In the genomic region with DNA sequence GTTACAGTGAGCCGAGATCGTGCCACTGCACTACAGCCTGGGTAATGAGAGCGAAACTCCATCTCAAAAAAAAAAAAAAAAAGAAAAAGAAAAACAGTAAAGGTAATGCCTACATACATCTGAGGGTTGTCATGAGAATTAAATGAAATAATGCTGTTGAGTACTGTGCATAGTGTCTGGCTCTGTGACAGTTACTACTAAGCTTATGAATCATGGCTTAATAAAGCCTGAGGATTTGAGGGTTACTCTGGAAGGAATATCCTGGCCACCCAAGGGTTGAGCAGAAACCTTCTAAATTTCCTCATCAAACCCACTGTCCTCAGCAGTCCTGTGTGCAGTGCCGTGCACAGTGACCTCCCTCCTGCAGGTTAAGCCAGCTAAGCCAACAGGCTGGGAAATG, we compare ENCODE assay signal across 21 cellular contexts. TPM values are rescaled to one million over a fixed set of nuclear protein-coding genes. Genes with fewer than 3 reads are reported as not detected.
DNase-seq lines count a peak whose midpoint lies in the region; ATAC-seq, FAIRE-seq and TF ChIP-seq lines count a peak whose summit lies in the region.
"Had no signal": no experiment of that assay in that cellular context is flagged by ENCODE, and none has a peak within 500 bp of the region (broad histone marks: within the 10 kb centered on the region; RNA-seq: fewer than 3 reads in every experiment).

No MANE protein-coding gene starts in this region.

- H2AK5ac ChIP-seq in IMR-90 (ENCODE audit: low read depth, low read length) = no peak overlapping the region

- H3K27ac ChIP-seq in IMR-90 (ENCODE audit: insufficient read depth, low read length) = no peak overlapping the region
- no peak overlapping the region for H3K27ac ChIP-seq in keratinocyte (ENCODE audit: control insufficient read depth, insufficient read depth, low read length)
- H3K27ac ChIP-seq in dorsolateral prefrontal cortex = no peak overlapping the region
- H3K27ac ChIP-seq: BLaER1, SJSA1 had no signal

- H3K4me1 ChIP-seq in IMR-90 (ENCODE audit: control insufficient read depth, insufficient read depth, low read length) = no peaks in the 10 kb centered on the region
- H3K4me1 ChIP-seq in keratinocyte (ENCODE audit: control insufficient read depth, extremely low read depth, insufficient read depth, low read length) = no peaks in the 10 kb centered on the region
- H3K4me1 ChIP-seq: BLaER1, SJSA1 had no signal

- TF ChIP-seq RAD21 in IMR-90 (IDR thresholded peaks at IDR 0.05; ENCODE audit: low read length) = no peak

- POLR2A ChIA-PET in IMR-90 (lab: Charles Lee; ENCODE audit: unreplicated experiment) = no interaction called here

- no peak overlapping the region for H2BK120ac ChIP-seq in IMR-90 (ENCODE audit: low read depth, low read length)

- H3K14ac ChIP-seq in IMR-90 (replicated peaks; ENCODE audit: low read depth, low read length) = no peak overlapping the region

- ATAC-seq in IMR-90 (ENCODE audit: low read depth) = peak; percentile 58; the same call in 1 of the 2 replicates
- ATAC-seq: HCT116, Right ventricle myocardium inferior had no signal

- H2AK9ac ChIP-seq in IMR-90 (replicated peaks; ENCODE audit: low read depth, low read length, poor library complexity) = no peak overlapping the region

- H3K27me3 ChIP-seq in IMR-90 (ENCODE audit: control insufficient read depth, insufficient read depth, low read length) (peaks cover 9% of the 10 kb centered on the region), bronchial epithelial cell (ENCODE audit: control insufficient read depth, insufficient read depth, low read length) (peaks cover 3% of the 10 kb centered on the region), keratinocyte (ENCODE audit: control insufficient read depth, extremely low read depth, insufficient read depth, low read length) (no peaks in the 10 kb centered on the region), dorsolateral prefrontal cortex (no peaks in the 10 kb centered on the region)
- H3K27me3 ChIP-seq: BLaER1, SJSA1 had no signal

- intact Hi-C loops in IMR-90 (cut with micrococcal nuclease) (no loop called here), head of caudate nucleus (cut with DNase I) (no loop called here), dorsolateral prefrontal cortex (cut with DNase I) (no loop called here)

- no peaks in the 10 kb centered on the region for H3K9me3 ChIP-seq in IMR-90 (ENCODE audit: control insufficient read depth, insufficient read depth, low read length)
- no peaks in the 10 kb centered on the region for H3K9me3 ChIP-seq in keratinocyte (ENCODE audit: control insufficient read depth, low read depth, low read length)
- H3K9me3 ChIP-seq: BLaER1, SJSA1 had no signal

- TF ChIP-seq POLR2A in IMR-90 (IDR thresholded peaks at IDR 0.05; ENCODE audit: low read depth, low read length) = no peak

- peak; percentile 60 for FAIRE-seq in bronchial epithelial cell (lab: Jason Lieb, UNC)
- peak; percentile 53 for FAIRE-seq in keratinocyte (lab: Jason Lieb, UNC)
- FAIRE-seq: GM12891 had no signal

- no peaks in the 10 kb centered on the region for H3K79me1 ChIP-seq in IMR-90 (ENCODE audit: low read depth in 1 of 2, low read length in 2 of 2)

- H3K4ac ChIP-seq in IMR-90 (ENCODE audit: low read depth, low read length) = no peak overlapping the region

- H4K20me1 ChIP-seq in IMR-90 (ENCODE audit: insufficient read depth, low read length) (no peaks in the 10 kb centered on the region), keratinocyte (ENCODE audit: control insufficient read depth, extremely low read depth, insufficient read depth, low read length) (no peaks in the 10 kb centered on the region)
- H4K20me1 ChIP-seq: BLaER1 had no signal

- no peak overlapping the region for H3K23ac ChIP-seq in IMR-90 (ENCODE audit: low read depth, low read length)

- 0 out of 2 replicates have a peak, but pooled peaks cover 3% of the 10 kb centered on the region for H3K9me1 ChIP-seq in IMR-90 (ENCODE audit: insufficient read depth, low read length)
- H3K9me1 ChIP-seq in keratinocyte (ENCODE audit: control insufficient read depth, extremely low read depth, insufficient read depth, low read length) = no peaks in the 10 kb centered on the region

- H3K18ac ChIP-seq in IMR-90 (ENCODE audit: low read depth, low read length) = no peak overlapping the region

- H4K8ac ChIP-seq in IMR-90 (ENCODE audit: low read depth in 2 of 2, low read length in 2 of 2) = no peak overlapping the region

- no peak overlapping the region for H2BK20ac ChIP-seq in IMR-90 (ENCODE audit: low read depth, low read length)

- no peak overlapping the region for H4K5ac ChIP-seq in IMR-90 (ENCODE audit: low read depth, low read length)

- H3K36me3 ChIP-seq in IMR-90 (ENCODE audit: control insufficient read depth, insufficient read depth, low read length) (no peaks in the 10 kb centered on the region), bronchial epithelial cell (ENCODE audit: control insufficient read depth, insufficient read depth, low read length) (no peaks in the 10 kb centered on the region), keratinocyte (ENCODE audit: control insufficient read depth in 2 of 2, extremely low read depth in 1 of 2, insufficient read depth in 2 of 2, low read length in 2 of 2) (no peaks in the 10 kb centered on the region)
- H3K36me3 ChIP-seq: BLaER1, SJSA1 had no signal

- H4K91ac ChIP-seq in IMR-90 (ENCODE audit: insufficient read depth, low read depth, low read length) = no peak overlapping the region

- BruUV-seq in IMR-90 (replicated peaks; lab: Mats Ljungman, UMichigan) = no TSS peak

- no peaks in the 10 kb centered on the region for H3K79me2 ChIP-seq in keratinocyte (ENCODE audit: control insufficient read depth, insufficient read depth, low read length)

- CTCF ChIA-PET in IMR-90 (lab: Yijun Ruan, JAX) = no interaction called here

- no peak overlapping the region for H2BK15ac ChIP-seq in IMR-90 (ENCODE audit: low read depth, low read length)

- H2AFZ ChIP-seq in IMR-90 (replicated peaks; ENCODE audit: low read length, poor library complexity) = peak overlapping the region; percentile 56
- no peak overlapping the region for H2AFZ ChIP-seq in keratinocyte (ENCODE audit: control insufficient read depth, low read length)

- DNase-seq in IMR-90 (peak; percentile 21), bronchial epithelial cell (ENCODE audit: low read depth) (peak; percentile 7), keratinocyte (ENCODE audit: low read depth, low spot score) (no peak), head of caudate nucleus (no peak), activated T-cell treated with anti-CD3 and anti-CD28 coated beads for 4 hours (no peak), NCI-H1694 treated with DMSO at 0.1 percent for 48 hours (lab: John Stamatoyannopoulos, UW) (no peak), dorsolateral prefrontal cortex (no peak)
- DNase-seq: CD4-positive, alpha-beta T cell; COR-L47; DMS 273 treated with DMSO at 0.1 percent for 48 hours; DMS79 treated with DMSO at 0.1 percent for 48 hours; GOT3; NCI-H1105 treated with DMSO at 0.1 percent for 48 hours; NCI-H187; NCI-H446; NCI-H526 had no signal

- H3K9ac ChIP-seq in IMR-90 (ENCODE audit: low read depth, low read length) (no peak overlapping the region), keratinocyte (ENCODE audit: control insufficient read depth, extremely low read depth, insufficient read depth, low read length) (no peak overlapping the region)
- H3K9ac ChIP-seq: BLaER1 had no signal

- H3K4me3 ChIP-seq in IMR-90 (ENCODE audit: insufficient read depth, low read depth, low read length) (no peak overlapping the region), bronchial epithelial cell (ENCODE audit: low read depth, low read length) (no peak overlapping the region), keratinocyte (ENCODE audit: control insufficient read depth in 2 of 3, extremely low read depth in 1 of 3, insufficient read depth in 2 of 3, low read depth in 1 of 3, low read length in 3 of 3) (no peak overlapping the region), dorsolateral prefrontal cortex (no peak overlapping the region)
- H3K4me3 ChIP-seq: BLaER1, SJSA1 had no signal

- H3K4me2 ChIP-seq in IMR-90 (ENCODE audit: low read depth, low read length) (no peak overlapping the region), keratinocyte (ENCODE audit: control insufficient read depth, extremely low read depth, insufficient read depth, low read depth, low read length) (no peak overlapping the region)
- H3K4me2 ChIP-seq: BLaER1 had no signal

- H2BK5ac ChIP-seq in IMR-90 (ENCODE audit: low read depth, low read length, poor library complexity, severe bottlenecking) = no peak overlapping the region

- dilution Hi-C loops in IMR-90 (cut with HindIII; ENCODE audit: low sequenced_read_pairs, unreplicated experiment) (no loop called here), keratinocyte (cut with MboI; ENCODE audit: extremely low pct_ligation_motif_present, low sequenced_read_pairs) (no loop called here)

- in situ Hi-C loops in IMR-90 (cut with MboI; ENCODE audit: low sequenced_read_pairs) = no loop called here

- no peak overlapping the region for H3K56ac ChIP-seq in IMR-90 (ENCODE audit: extremely low read depth, insufficient read depth, low read length)

- no peak for TF ChIP-seq CTCF in IMR-90 (conservative IDR thresholded peaks at IDR 0.05; ENCODE audit: low read depth, low read length)
- TF ChIP-seq CTCF in bronchial epithelial cell (IDR thresholded peaks at IDR 0.05; ENCODE audit: insufficient read depth, low read length, severe bottlenecking) = no peak
- TF ChIP-seq CTCF in keratinocyte (optimal IDR thresholded peaks at IDR 0.05 in 1 of 3, IDR thresholded peaks at IDR 0.05 in 1 of 3, conservative IDR thresholded peaks at IDR 0.05 in 1 of 3; ENCODE audit: extremely low read depth in 1 of 3, insufficient read depth in 2 of 3, low read length in 3 of 3) = no peak
- no peak for TF ChIP-seq CTCF in dorsolateral prefrontal cortex (IDR thresholded peaks at IDR 0.05 in 54 of 56, conservative IDR thresholded peaks at IDR 0.05 in 2 of 56; ENCODE audit: low read depth in 1 of 56, partially characterized antibody in 56 of 56)

- no CpG with 5 or more reads among the region's 4 CpGs for WGBS in IMR-90 (ENCODE audit: extremely low coverage in 2 of 2, insufficient read length in 1 of 2), 2 experiments

RNA-seq across cellular contexts. Expression of gene ELP6, which starts 26.8 kb away (rescaled TPM):
- 26.1 and 31.4 TPM in 2 replicates for total RNA-seq in IMR-90 (2012; rRNA removed)
- 44.9 and 49.4 TPM in 2 replicates for polyA plus RNA-seq in IMR-90 (2012; rRNA removed)
- polyA plus RNA-seq in IMR-90 (2012; cell fraction: cytosol; rRNA removed) = 53.8 and 59.8 TPM in 2 replicates
- polyA plus RNA-seq in IMR-90 (2012; cell fraction: nucleus; rRNA removed; ENCODE audit: low replicate concordance) = 38.9 and 42.4 TPM in 2 replicates
- total RNA-seq in bronchial epithelial cell = 23.0 and 27.4 TPM in 2 replicates
- polyA plus RNA-seq in keratinocyte = 50.1 to 67.6 TPM (median 65.8 TPM) in 3 replicates
- polyA plus RNA-seq in keratinocyte (2011; ENCODE audit: low read depth) = 14.0 TPM
- 29.3 and 35.0 TPM in 2 replicates for polyA plus RNA-seq in keratinocyte (2011; cell fraction: cytosol; rRNA removed)
- polyA plus RNA-seq in keratinocyte (2011; cell fraction: nucleus; rRNA removed) = 45.8 and 50.3 TPM in 2 replicates
- polyA plus RNA-seq in keratinocyte (2012; ENCODE audit: low replicate concordance) = 13.9 and 34.1 TPM in 2 replicates
- 28.4 to 44.8 TPM (median 36.8 TPM) in 3 replicates for polyA minus RNA-seq in keratinocyte
- polyA minus RNA-seq in keratinocyte (2011; cell fraction: cytosol; rRNA and poly(A)+ RNA removed) = 25.9 TPM
- 25.0 and 39.9 TPM in 2 replicates for polyA minus RNA-seq in keratinocyte (2011; cell fraction: nucleus; rRNA and poly(A)+ RNA removed)
- total RNA-seq in dorsolateral prefrontal cortex = 10 to 100 TPM; 22.2 to 44.0 (median 33.7) TPM

RNA-seq across cellular contexts. Expression of gene CSPG5, which starts 38.4 kb away (rescaled TPM):
- total RNA-seq in IMR-90 (2012; rRNA removed) = under 0.01 TPM in 2 replicates
- 0.10 TPM in 2 replicates for polyA plus RNA-seq in IMR-90 (2012; rRNA removed)
- polyA plus RNA-seq in IMR-90 (2012; cell fraction: cytosol; rRNA removed) = 0.06 and 0.13 TPM in 2 replicates
- 0.05 and 0.07 TPM in 2 replicates for polyA plus RNA-seq in IMR-90 (2012; cell fraction: nucleus; rRNA removed; ENCODE audit: low replicate concordance)
- total RNA-seq in bronchial epithelial cell = 0.26 and 0.90 TPM in 2 replicates
- 0.03 to 0.23 TPM (median 0.14 TPM) in 3 replicates for polyA plus RNA-seq in keratinocyte
- 0.75 TPM for polyA plus RNA-seq in keratinocyte (2011; ENCODE audit: low read depth)
- polyA plus RNA-seq in keratinocyte (2011; cell fraction: cytosol; rRNA removed) = 0.18 and 0.21 TPM in 2 replicates
- 0.48 and 0.73 TPM in 2 replicates for polyA plus RNA-seq in keratinocyte (2011; cell fraction: nucleus; rRNA removed)
- 0.07 and 2.3 TPM in 2 replicates for polyA plus RNA-seq in keratinocyte (2012; ENCODE audit: low replicate concordance)
- polyA minus RNA-seq in keratinocyte = 0.54 to 0.63 TPM in 2 of 3 replicates, not detected in the other
- polyA minus RNA-seq in keratinocyte (2011; cell fraction: cytosol; rRNA and poly(A)+ RNA removed) = not detected
- 0.53 and 1.2 TPM in 2 replicates for polyA minus RNA-seq in keratinocyte (2011; cell fraction: nucleus; rRNA and poly(A)+ RNA removed)
- total RNA-seq in dorsolateral prefrontal cortex = 100 to 1,000 TPM in 5 of 120 experiments, 10 to 100 TPM in 115; 31.3 to 143 (median 68.7) TPM

Comparison
In these comparisons a context has a peak if more than half of its experiments do, and no peak if none do; other contexts are left out.
1. DNase-seq: peak in IMR-90 (single experiment) and bronchial epithelial cell (single experiment); none in keratinocyte (single experiment), head of caudate nucleus (0 of 42), activated T-cell treated with anti-CD3 and anti-CD28 coated beads for 4 hours (single experiment), NCI-H1694 treated with DMSO at 0.1 percent for 48 hours (single experiment) and dorsolateral prefrontal cortex (0 of 10).
2. RNA of gene CSPG5, which starts 38.4 kb away (total RNA-seq): 31.3 to 143 TPM in dorsolateral prefrontal cortex; 0.26 to 0.90 TPM in bronchial epithelial cell and under 0.01 TPM in IMR-90; every median in the first group is over 10 times any median in the second.